Comparison of ENCODE assay signal across 8 cellular contexts in the genomic region with DNA sequence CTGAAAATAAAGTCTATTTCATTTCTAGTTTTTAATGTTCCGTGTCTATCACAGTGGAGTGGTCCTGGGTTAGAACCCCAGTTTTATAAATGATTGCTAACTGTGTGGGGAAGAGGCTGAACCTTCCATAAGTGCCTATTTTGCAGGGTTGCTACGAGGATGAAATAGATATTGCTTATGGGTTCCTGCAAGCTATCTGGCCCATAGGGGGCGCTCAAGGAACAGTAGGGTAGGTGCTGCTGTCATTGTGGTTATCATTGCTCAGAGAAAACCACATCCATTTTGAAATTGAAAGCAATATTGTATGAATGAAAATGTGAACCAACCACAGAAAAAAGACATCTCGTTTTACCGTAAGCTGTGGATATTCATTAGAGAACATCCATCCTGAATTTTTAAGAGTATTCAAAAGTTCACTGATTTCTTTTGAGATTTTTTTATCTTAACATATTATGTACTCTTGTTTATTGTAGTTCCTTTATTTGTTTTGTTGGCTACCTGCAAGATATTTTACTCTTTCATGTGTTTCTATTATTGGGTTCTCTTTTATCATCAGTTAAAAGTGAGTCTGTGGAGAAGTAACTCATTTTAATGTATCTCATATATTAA.
A peak's percentile ranks its signal among the peaks of the same experiment; 100 is the strongest.
DNase-seq lines count a peak whose midpoint lies in the region; ATAC-seq, FAIRE-seq and TF ChIP-seq lines count a peak whose summit lies in the region.

No MANE protein-coding gene starts in this region.

- peak; percentile 88 for ATAC-seq in HG02610 (IDR thresholded peaks at IDR 0.05; ENCODE audit: unreplicated experiment)
- ATAC-seq in SK-N-SH treated with all-trans-retinoic acid at 6 μM for 48 hours: peak; percentile 74
- peak; percentile 89 to 93 for ATAC-seq in activated naive CD4-positive, alpha-beta T cell treated with anti-CD3 and anti-CD28 coated beads, Interleukin-2, amount 50 U/mL, for 72 hours
- ATAC-seq in heart left ventricle: peak in 1 of 4 donors; percentile 63

- no peak for TF ChIP-seq POLR2A in GM12892 (IDR thresholded peaks at IDR 0.05; ENCODE audit: low read depth, low read length)
- TF ChIP-seq POLR2A in heart left ventricle (IDR thresholded peaks at IDR 0.05): no peak
- TF ChIP-seq POLR2A in sigmoid colon (IDR thresholded peaks at IDR 0.05): no peak

- TF ChIP-seq EP300 in sigmoid colon (IDR thresholded peaks at IDR 0.05): no peak

- intact Hi-C loops in heart left ventricle (cut with DNase I): loop anchor here in 2 of 10 donors (5.0 to 10.0 kb wide), 3 partner anchors 223 to 367 kb away; no protein-coding TSS in a partner anchor
- intact Hi-C loops in sigmoid colon (cut with DNase I): no loop called here

- FAIRE-seq in GM12892 (lab: Jason Lieb, UNC): peak; percentile 96

- no peak overlapping the region for H3K27ac Mint-ChIP-seq in activated naive CD4-positive, alpha-beta T cell treated with anti-CD3 and anti-CD28 coated beads, Interleukin-2, amount 50 U/mL, for 72 hours

- no peaks in the 10 kb centered on the region for H3K36me3 Mint-ChIP-seq in activated naive CD4-positive, alpha-beta T cell treated with anti-CD3 and anti-CD28 coated beads, Interleukin-2, amount 50 U/mL, for 72 hours

- DNase-seq in GM12892 (ENCODE audit: insufficient read length) (peak; percentile 17), NAMALWA (ENCODE audit: low spot score) (peak; percentile 92), heart left ventricle (peak; percentile 52 to 83 (median 66)), sigmoid colon (peak; percentile 81), GOT3 (lab: John Stamatoyannopoulos, UW) (no peak)
- DNase-seq in activated naive CD4-positive, alpha-beta T cell treated with anti-CD3 and anti-CD28 coated beads, Interleukin-2, amount 50 U/mL, for 72 hours (ENCODE audit: low spot score in 2 of 2): peak; percentile 65 to 92

- WGBS in heart left ventricle, 4 donors: 39 to 44% (median 42%) methylated on average over 5 of the region's 5 CpGs
- WGBS in sigmoid colon, 2 donors: 20 to 22% methylated on average over 5 of the region's 5 CpGs

- H3K9me3 Mint-ChIP-seq in activated naive CD4-positive, alpha-beta T cell treated with anti-CD3 and anti-CD28 coated beads, Interleukin-2, amount 50 U/mL, for 72 hours: no peaks in the 10 kb centered on the region

- peak; percentile 46 to 77 (median 63) for TF ChIP-seq CTCF in heart left ventricle (IDR thresholded peaks at IDR 0.05)
- peak in 3 of 4 experiments; percentile 18 to 37 (median 36) for TF ChIP-seq CTCF in sigmoid colon (IDR thresholded peaks at IDR 0.05)

- H3K36me3 ChIP-seq in heart left ventricle (no peaks in the 10 kb centered on the region), sigmoid colon (no peaks in the 10 kb centered on the region)

- H3K9me3 ChIP-seq in heart left ventricle: no peaks in the 10 kb centered on the region
- H3K9me3 ChIP-seq in sigmoid colon: no peaks in the 10 kb centered on the region

- H3K27ac ChIP-seq in heart left ventricle: no peak overlapping the region
- H3K27ac ChIP-seq in sigmoid colon: no peak overlapping the region

- H3K27me3 ChIP-seq in heart left ventricle (no peaks in the 10 kb centered on the region), sigmoid colon (peaks cover 0 to 3% (median 0%) of the 10 kb centered on the region in 3 donors)

- H3K4me1 ChIP-seq in heart left ventricle (peaks cover 0 to 6% (median 0%) of the 10 kb centered on the region in 12 donors), sigmoid colon (no peaks in the 10 kb centered on the region)

- H3K4me3 ChIP-seq in heart left ventricle: no peak overlapping the region
- no peak overlapping the region for H3K4me3 ChIP-seq in sigmoid colon

TF ChIP-seq in SK-N-SH treated with all-trans-retinoic acid at 6 μM for 48 hours, 23 proteins besides CTCF, POLR2A, EP300 and RAD21:
- TF ChIP-seq, protein P1, sequence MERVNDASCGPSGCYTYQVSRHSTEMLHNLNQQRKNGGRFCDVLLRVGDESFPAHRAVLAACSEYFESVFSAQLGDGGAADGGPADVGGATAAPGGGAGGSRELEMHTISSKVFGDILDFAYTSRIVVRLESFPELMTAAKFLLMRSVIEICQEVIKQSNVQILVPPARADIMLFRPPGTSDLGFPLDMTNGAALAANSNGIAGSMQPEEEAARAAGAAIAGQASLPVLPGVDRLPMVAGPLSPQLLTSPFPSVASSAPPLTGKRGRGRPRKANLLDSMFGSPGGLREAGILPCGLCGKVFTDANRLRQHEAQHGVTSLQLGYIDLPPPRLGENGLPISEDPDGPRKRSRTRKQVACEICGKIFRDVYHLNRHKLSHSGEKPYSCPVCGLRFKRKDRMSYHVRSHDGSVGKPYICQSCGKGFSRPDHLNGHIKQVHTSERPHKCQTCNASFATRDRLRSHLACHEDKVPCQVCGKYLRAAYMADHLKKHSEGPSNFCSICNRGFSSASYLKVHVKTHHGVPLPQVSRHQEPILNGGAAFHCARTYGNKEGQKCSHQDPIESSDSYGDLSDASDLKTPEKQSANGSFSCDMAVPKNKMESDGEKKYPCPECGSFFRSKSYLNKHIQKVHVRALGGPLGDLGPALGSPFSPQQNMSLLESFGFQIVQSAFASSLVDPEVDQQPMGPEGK (CRISPR knock-in tag; IDR thresholded peaks at IDR 0.05; ENCODE audit: borderline replicate concordance): no peak
- no peak for TF ChIP-seq TCF4 (CRISPR knock-in tag; IDR thresholded peaks at IDR 0.05; ENCODE audit: borderline replicate concordance)
- TF ChIP-seq, protein P2, sequence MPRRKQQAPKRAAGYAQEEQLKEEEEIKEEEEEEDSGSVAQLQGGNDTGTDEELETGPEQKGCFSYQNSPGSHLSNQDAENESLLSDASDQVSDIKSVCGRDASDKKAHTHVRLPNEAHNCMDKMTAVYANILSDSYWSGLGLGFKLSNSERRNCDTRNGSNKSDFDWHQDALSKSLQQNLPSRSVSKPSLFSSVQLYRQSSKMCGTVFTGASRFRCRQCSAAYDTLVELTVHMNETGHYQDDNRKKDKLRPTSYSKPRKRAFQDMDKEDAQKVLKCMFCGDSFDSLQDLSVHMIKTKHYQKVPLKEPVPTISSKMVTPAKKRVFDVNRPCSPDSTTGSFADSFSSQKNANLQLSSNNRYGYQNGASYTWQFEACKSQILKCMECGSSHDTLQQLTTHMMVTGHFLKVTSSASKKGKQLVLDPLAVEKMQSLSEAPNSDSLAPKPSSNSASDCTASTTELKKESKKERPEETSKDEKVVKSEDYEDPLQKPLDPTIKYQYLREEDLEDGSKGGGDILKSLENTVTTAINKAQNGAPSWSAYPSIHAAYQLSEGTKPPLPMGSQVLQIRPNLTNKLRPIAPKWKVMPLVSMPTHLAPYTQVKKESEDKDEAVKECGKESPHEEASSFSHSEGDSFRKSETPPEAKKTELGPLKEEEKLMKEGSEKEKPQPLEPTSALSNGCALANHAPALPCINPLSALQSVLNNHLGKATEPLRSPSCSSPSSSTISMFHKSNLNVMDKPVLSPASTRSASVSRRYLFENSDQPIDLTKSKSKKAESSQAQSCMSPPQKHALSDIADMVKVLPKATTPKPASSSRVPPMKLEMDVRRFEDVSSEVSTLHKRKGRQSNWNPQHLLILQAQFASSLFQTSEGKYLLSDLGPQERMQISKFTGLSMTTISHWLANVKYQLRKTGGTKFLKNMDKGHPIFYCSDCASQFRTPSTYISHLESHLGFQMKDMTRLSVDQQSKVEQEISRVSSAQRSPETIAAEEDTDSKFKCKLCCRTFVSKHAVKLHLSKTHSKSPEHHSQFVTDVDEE (CRISPR knock-in tag; IDR thresholded peaks at IDR 0.05): no peak
- TF ChIP-seq, protein P3, sequence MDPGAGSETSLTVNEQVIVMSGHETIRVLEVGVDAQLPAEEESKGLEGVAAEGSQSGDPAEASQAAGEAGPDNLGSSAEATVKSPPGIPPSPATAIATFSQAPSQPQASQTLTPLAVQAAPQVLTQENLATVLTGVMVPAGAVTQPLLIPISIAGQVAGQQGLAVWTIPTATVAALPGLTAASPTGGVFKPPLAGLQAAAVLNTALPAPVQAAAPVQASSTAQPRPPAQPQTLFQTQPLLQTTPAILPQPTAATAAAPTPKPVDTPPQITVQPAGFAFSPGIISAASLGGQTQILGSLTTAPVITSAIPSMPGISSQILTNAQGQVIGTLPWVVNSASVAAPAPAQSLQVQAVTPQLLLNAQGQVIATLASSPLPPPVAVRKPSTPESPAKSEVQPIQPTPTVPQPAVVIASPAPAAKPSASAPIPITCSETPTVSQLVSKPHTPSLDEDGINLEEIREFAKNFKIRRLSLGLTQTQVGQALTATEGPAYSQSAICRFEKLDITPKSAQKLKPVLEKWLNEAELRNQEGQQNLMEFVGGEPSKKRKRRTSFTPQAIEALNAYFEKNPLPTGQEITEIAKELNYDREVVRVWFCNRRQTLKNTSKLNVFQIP (CRISPR knock-in tag; IDR thresholded peaks at IDR 0.05; ENCODE audit: borderline replicate concordance, low read depth): no peak
- TF ChIP-seq ZNF8 (CRISPR knock-in tag; IDR thresholded peaks at IDR 0.05): no peak
- no peak for TF ChIP-seq CSDC2 (CRISPR knock-in tag; IDR thresholded peaks at IDR 0.05)
- TF ChIP-seq, protein P4, sequence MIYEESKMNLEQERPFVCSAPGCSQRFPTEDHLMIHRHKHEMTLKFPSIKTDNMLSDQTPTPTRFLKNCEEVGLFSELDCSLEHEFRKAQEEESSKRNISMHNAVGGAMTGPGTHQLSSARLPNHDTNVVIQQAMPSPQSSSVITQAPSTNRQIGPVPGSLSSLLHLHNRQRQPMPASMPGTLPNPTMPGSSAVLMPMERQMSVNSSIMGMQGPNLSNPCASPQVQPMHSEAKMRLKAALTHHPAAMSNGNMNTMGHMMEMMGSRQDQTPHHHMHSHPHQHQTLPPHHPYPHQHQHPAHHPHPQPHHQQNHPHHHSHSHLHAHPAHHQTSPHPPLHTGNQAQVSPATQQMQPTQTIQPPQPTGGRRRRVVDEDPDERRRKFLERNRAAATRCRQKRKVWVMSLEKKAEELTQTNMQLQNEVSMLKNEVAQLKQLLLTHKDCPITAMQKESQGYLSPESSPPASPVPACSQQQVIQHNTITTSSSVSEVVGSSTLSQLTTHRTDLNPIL (CRISPR knock-in tag; IDR thresholded peaks at IDR 0.05; ENCODE audit: low read depth): no peak
- no peak for TF ChIP-seq ARNTL (CRISPR knock-in tag; IDR thresholded peaks at IDR 0.05; ENCODE audit: borderline replicate concordance, low read depth)
- no peak for TF ChIP-seq ZC3H10 (CRISPR knock-in tag; IDR thresholded peaks at IDR 0.05)
- TF ChIP-seq, protein P5, sequence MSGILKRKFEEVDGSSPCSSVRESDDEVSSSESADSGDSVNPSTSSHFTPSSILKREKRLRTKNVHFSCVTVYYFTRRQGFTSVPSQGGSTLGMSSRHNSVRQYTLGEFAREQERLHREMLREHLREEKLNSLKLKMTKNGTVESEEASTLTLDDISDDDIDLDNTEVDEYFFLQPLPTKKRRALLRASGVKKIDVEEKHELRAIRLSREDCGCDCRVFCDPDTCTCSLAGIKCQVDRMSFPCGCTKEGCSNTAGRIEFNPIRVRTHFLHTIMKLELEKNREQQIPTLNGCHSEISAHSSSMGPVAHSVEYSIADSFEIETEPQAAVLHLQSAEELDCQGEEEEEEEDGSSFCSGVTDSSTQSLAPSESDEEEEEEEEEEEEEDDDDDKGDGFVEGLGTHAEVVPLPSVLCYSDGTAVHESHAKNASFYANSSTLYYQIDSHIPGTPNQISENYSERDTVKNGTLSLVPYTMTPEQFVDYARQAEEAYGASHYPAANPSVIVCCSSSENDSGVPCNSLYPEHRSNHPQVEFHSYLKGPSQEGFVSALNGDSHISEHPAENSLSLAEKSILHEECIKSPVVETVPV (CRISPR knock-in tag; IDR thresholded peaks at IDR 0.05): no peak
